24 cellular contexts compared by ENCODE assay signal in the genomic region with DNA sequence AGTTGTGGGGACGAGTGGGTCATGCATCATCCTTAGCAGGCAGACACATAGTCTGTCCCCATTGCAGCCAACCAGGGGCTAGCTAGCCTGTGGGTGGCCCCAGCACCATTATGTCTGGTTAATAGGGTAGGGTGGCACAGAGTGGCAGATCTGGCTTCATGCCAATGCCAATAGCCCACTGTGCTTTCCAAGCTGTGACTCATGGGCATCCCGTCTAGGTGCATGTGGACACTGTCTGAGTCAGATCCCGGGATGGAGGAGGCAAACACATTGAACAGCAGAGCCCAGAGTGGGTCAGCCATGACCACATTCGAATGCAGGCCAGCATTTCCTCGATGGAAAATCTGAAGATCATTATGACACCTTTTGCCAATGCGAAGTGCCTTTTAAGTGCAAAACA. TPM values are rescaled to one million over a fixed set of nuclear protein-coding genes. Genes with fewer than 3 reads are reported as not detected.
A peak's percentile ranks its signal among the peaks of the same experiment; 100 is the strongest.
DNase-seq lines count a peak whose midpoint lies in the region; TF ChIP-seq lines count a peak whose summit lies in the region.
"Had no signal": no experiment of that assay in that cellular context is flagged by ENCODE, and none has a peak within 500 bp of the region (broad histone marks: within the 10 kb centered on the region; RNA-seq: fewer than 3 reads in every experiment).

No MANE protein-coding gene starts in this region.

- H3K4me1 Mint-ChIP-seq in type B pancreatic cell (ENCODE audit: unreplicated experiment), result no peaks in the 10 kb centered on the region
- H3K4me1 Mint-ChIP-seq: activated naive CD4-positive, alpha-beta T cell treated with anti-CD3 and anti-CD28 coated beads, Interleukin-2, amount 50 U/mL, for 24 hours had no signal

- H2AFZ ChIP-seq in mammary epithelial cell (ENCODE audit: low read depth, low read length), result no peak overlapping the region

- peaks cover 35% of the 10 kb centered on the region for H3K27me3 ChIP-seq in MG63
- H3K27me3 ChIP-seq in mammary epithelial cell (ENCODE audit: insufficient read depth, low read length), result no peaks in the 10 kb centered on the region

- dilution Hi-C loops in mammary epithelial cell (cut with HindIII; ENCODE audit: low sequenced_read_pairs), result loop anchor here (5.0 kb wide), 1 partner anchor 39 kb away; no protein-coding TSS in a partner anchor

- H3K27me3 Mint-ChIP-seq in type B pancreatic cell, result peaks cover 85% of the 10 kb centered on the region

- H3K9me3 ChIP-seq in MG63 (no peaks in the 10 kb centered on the region), mammary epithelial cell (replicated peaks; ENCODE audit: insufficient read depth, low read length) (no peaks in the 10 kb centered on the region)
- H3K9me3 ChIP-seq: SK-N-SH, vagina had no signal

- in situ Hi-C loops in mammary epithelial cell (cut with MboI; ENCODE audit: low sequenced_read_pairs in 2 of 2), result no loop called here

- 65% methylated on average over 4 of the region's 6 CpGs for WGBS in mammary epithelial cell (ENCODE audit: low coverage, missing lambda C conversion rate)

- H3K4me3 ChIP-seq in MG63, result no peak overlapping the region
- peak overlapping the region; percentile 61 to 76 (median 76) for H3K4me3 ChIP-seq in mammary epithelial cell (replicated peaks in 1 of 3; ENCODE audit: insufficient read depth in 1 of 3, low read depth in 2 of 3, low read length in 3 of 3)
- H3K4me3 ChIP-seq: vagina had no signal

- H3K27ac Mint-ChIP-seq in type B pancreatic cell, result no peak overlapping the region
- H3K27ac Mint-ChIP-seq: activated naive CD4-positive, alpha-beta T cell treated with anti-CD3 and anti-CD28 coated beads, Interleukin-2, amount 50 U/mL, for 24 hours; CD4-positive, alpha-beta T cell; mesothelial cell of epicardium; nephron had no signal

- no peak overlapping the region for H3K27ac ChIP-seq in mammary epithelial cell (ENCODE audit: insufficient read depth, low read depth, low read length)
- H3K27ac ChIP-seq: vagina had no signal

- no peaks in the 10 kb centered on the region for H3K9me3 Mint-ChIP-seq in type B pancreatic cell
- H3K9me3 Mint-ChIP-seq: activated naive CD4-positive, alpha-beta T cell treated with anti-CD3 and anti-CD28 coated beads, Interleukin-2, amount 50 U/mL, for 24 hours; CD4-positive, alpha-beta T cell; mesothelial cell of epicardium; nephron had no signal

- H3K79me2 ChIP-seq in mammary epithelial cell (ENCODE audit: insufficient read depth, low read length), result peaks cover 70% of the 10 kb centered on the region

- CTCF ChIA-PET in mammary epithelial cell (lab: Charles Lee; ENCODE audit: low non-redundant PET), result no interaction called here

- intact Hi-C loops in mammary epithelial cell (cut with micrococcal nuclease), result loop anchor here (10.0 kb wide), 1 partner anchor 158 kb away; no protein-coding TSS in a partner anchor

- H3K36me3 Mint-ChIP-seq in type B pancreatic cell, result no peaks in the 10 kb centered on the region
- H3K36me3 Mint-ChIP-seq: activated naive CD4-positive, alpha-beta T cell treated with anti-CD3 and anti-CD28 coated beads, Interleukin-2, amount 50 U/mL, for 24 hours; mesothelial cell of epicardium had no signal

- no peak overlapping the region for H3K9ac ChIP-seq in mammary epithelial cell (ENCODE audit: insufficient read depth, low read length)
- H3K9ac ChIP-seq: SK-N-SH had no signal

- TF ChIP-seq CTCF in mammary epithelial cell (conservative IDR thresholded peaks at IDR 0.05 in 1 of 2, IDR thresholded peaks at IDR 0.05 in 1 of 2; ENCODE audit: extremely low read depth in 1 of 2, insufficient read depth in 1 of 2, low read depth in 1 of 2, low read length in 2 of 2) (no peak), type B pancreatic cell (conservative IDR thresholded peaks at IDR 0.05) (no peak)

- no peaks in the 10 kb centered on the region for H4K20me1 ChIP-seq in mammary epithelial cell (ENCODE audit: insufficient read depth, low read length)

- peak overlapping the region; percentile 100 for H3K4me2 ChIP-seq in mammary epithelial cell (ENCODE audit: insufficient read depth, low read depth, low read length)
- H3K4me2 ChIP-seq: SK-N-SH had no signal

- H3K4me1 ChIP-seq in mammary epithelial cell (ENCODE audit: insufficient read depth, low read length), result peaks cover 37% of the 10 kb centered on the region

- DNase-seq in COLO668 (lab: John Stamatoyannopoulos, UW; ENCODE audit: unreplicated experiment) (peak; percentile 58), MG63 (peak; percentile 31), mammary epithelial cell (peak; percentile 89), kidney glomerular epithelial cell (lab: John Stamatoyannopoulos, UW) (peak; percentile 17), Kasumi-1 (lab: John Stamatoyannopoulos, UW) (no peak), type B pancreatic cell (ENCODE audit: extremely low spot score, unreplicated experiment) (no peak), KG1 (lab: John Stamatoyannopoulos, UW) (no peak)
- DNase-seq in activated CD4-positive, CD25-positive, alpha-beta regulatory T cell (lab: John Stamatoyannopoulos, UW), result no peak
- DNase-seq: activated CD4-positive, CD25-positive, alpha-beta regulatory T cell treated with anti-CD3 and anti-CD28 coated beads, Interleukin-2, amount 50 U/mL, for 72 hours; activated CD8-positive, alpha-beta memory T cell treated with anti-CD3 and anti-CD28 coated beads for 24 hours; activated T-cell treated with anti-CD3 and anti-CD28 coated beads, Interleukin-2, amount 50 U/mL, for 48 hours; CD4-positive, alpha-beta T cell; DMS79 treated with DMSO at 0.1 percent for 48 hours; Karpas-422; left colon; NCI-H526; OCI-M1; SK-N-SH; stimulated activated CD4-positive, alpha-beta T cell treated with anti-CD3 and anti-CD28 coated beads, Interleukin-4, amount 100 ng/mL, for 4 hours; T1000 had no signal

- no peak overlapping the region for H3K4me3 Mint-ChIP-seq in type B pancreatic cell
- H3K4me3 Mint-ChIP-seq: activated naive CD4-positive, alpha-beta T cell treated with anti-CD3 and anti-CD28 coated beads, Interleukin-2, amount 50 U/mL, for 24 hours; CD4-positive, alpha-beta T cell; mesothelial cell of epicardium; nephron had no signal

- BruUV-seq in mammary epithelial cell (replicated peaks; lab: Mats Ljungman, UMichigan), result no TSS peak

- H3K36me3 ChIP-seq in MG63 (no peaks in the 10 kb centered on the region), mammary epithelial cell (ENCODE audit: insufficient read depth, low read length) (peaks cover 15% of the 10 kb centered on the region)
- H3K36me3 ChIP-seq: vagina had no signal

RNA-seq across cellular contexts. Expression of gene HS3ST2, which starts 2.5 kb away (rescaled TPM):
- not detected in 2 replicates for total RNA-seq in MG63 (2014; rRNA removed; shearing (Covaris generic); ENCODE audit: low replicate concordance)
- 10 to 100 TPM; 10.8 to 46.1 TPM for total RNA-seq in mammary epithelial cell
- polyA plus RNA-seq in mammary epithelial cell, result 21.5 TPM
- 47.4 TPM for polyA minus RNA-seq in mammary epithelial cell
- total RNA-seq in type B pancreatic cell (ENCODE audit: low replicate concordance), result 0.12 and 0.51 TPM in 2 replicates
- total RNA-seq: CD4-positive, alpha-beta T cell; mesothelial cell of epicardium had no signal
- polyA plus RNA-seq: SK-N-SH had no signal

Comparison
In these comparisons a context has a peak if more than half of its experiments do, and no peak if none do; other contexts are left out.
1. DNase-seq: peak in COLO668 (single experiment), MG63 (single experiment), mammary epithelial cell (single experiment) and kidney glomerular epithelial cell (single experiment); none in activated CD4-positive, CD25-positive, alpha-beta regulatory T cell (0 of 4), Kasumi-1 (0 of 2), type B pancreatic cell (single experiment) and KG1 (single experiment).